9 cellular contexts compared by ENCODE assay signal in the genomic region with DNA sequence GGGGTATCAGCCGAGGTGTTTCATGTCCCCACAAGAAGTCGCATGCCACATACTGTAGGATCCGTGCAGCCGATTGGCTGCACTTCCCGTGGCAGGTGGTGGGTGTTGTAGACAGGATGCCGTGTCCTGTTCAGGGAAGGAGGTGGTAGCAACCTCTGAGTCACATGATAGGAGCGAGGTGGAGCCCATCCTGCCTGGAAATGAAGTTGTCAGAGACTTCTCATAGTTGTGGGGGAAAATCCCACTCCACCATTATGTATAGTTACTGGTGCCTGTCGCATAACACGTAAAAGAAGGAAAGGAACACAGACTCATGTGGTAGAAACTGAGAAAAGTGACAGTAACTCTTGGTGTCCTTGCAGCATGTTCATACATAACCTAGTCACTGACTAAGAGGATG.
A peak's percentile ranks its signal among the peaks of the same experiment; 100 is the strongest.
DNase-seq lines count a peak whose midpoint lies in the region; ATAC-seq and TF ChIP-seq lines count a peak whose summit lies in the region.
"Had no signal": no experiment of that assay in that cellular context is flagged by ENCODE, and none has a peak within 500 bp of the region (broad histone marks: within the 10 kb centered on the region; RNA-seq: fewer than 3 reads in every experiment).

No MANE protein-coding gene starts in this region.

- in situ Hi-C loops in GM13976 (cut with MboI; ENCODE audit: low sequenced_read_pairs, unreplicated experiment) = no loop called here

- no peaks in the 10 kb centered on the region for H3K27me3 Mint-ChIP-seq in T-helper 1 cell treated with Interleukin-12 subunit alpha and Interleukin-12 subunit beta and Interleukin-4 antibody, amounts not matched to agents 30 μg/mL and 1 μg/mL, for 36 hours (ENCODE audit: low read depth)

- peak; percentile 25 for DNase-seq in GM13976 (ENCODE audit: low spot score)
- DNase-seq in stimulated activated CD4-positive, alpha-beta T cell treated with anti-CD3 and anti-CD28 coated beads, Interleukin-12 subunit alpha, Interleukin-12 subunit beta, amount 100 ng/mL, for 24 hours (ENCODE audit: low read depth in 2 of 2) = peak; percentile 31 to 62
- no peak for DNase-seq in cerebellum (ENCODE audit: low spot score)
- DNase-seq in DMS53 treated with DMSO at 0.1 percent for 48 hours (lab: John Stamatoyannopoulos, UW; ENCODE audit: unreplicated experiment) = no peak
- no peak for DNase-seq in COR-L47 (lab: John Stamatoyannopoulos, UW)
- DNase-seq: DMS 273 treated with DMSO at 0.1 percent for 48 hours had no signal

- H3K27ac Mint-ChIP-seq in T-helper 1 cell treated with Interleukin-12 subunit alpha and Interleukin-12 subunit beta and Interleukin-4 antibody, amounts not matched to agents 30 μg/mL and 1 μg/mL, for 36 hours = peak overlapping the region; percentile 34

- peaks cover 13% of the 10 kb centered on the region for H3K4me1 Mint-ChIP-seq in T-helper 1 cell treated with Interleukin-12 subunit alpha and Interleukin-12 subunit beta and Interleukin-4 antibody, amounts not matched to agents 30 μg/mL and 1 μg/mL, for 36 hours (ENCODE audit: low read depth)

- H3K36me3 Mint-ChIP-seq in T-helper 1 cell treated with Interleukin-12 subunit alpha and Interleukin-12 subunit beta and Interleukin-4 antibody, amounts not matched to agents 30 μg/mL and 1 μg/mL, for 36 hours (ENCODE audit: low read depth) = peaks cover 25% of the 10 kb centered on the region

- no peak overlapping the region for H3K4me3 Mint-ChIP-seq in T-helper 1 cell treated with Interleukin-12 subunit alpha and Interleukin-12 subunit beta and Interleukin-4 antibody, amounts not matched to agents 30 μg/mL and 1 μg/mL, for 36 hours

- ATAC-seq in GM21447 (IDR thresholded peaks at IDR 0.05; ENCODE audit: unreplicated experiment) (peak; percentile 80), HG03571 (IDR thresholded peaks at IDR 0.05; ENCODE audit: unreplicated experiment) (no peak)

- peaks cover 44% of the 10 kb centered on the region for H3K9me3 Mint-ChIP-seq in T-helper 1 cell treated with Interleukin-12 subunit alpha and Interleukin-12 subunit beta and Interleukin-4 antibody, amounts not matched to agents 30 μg/mL and 1 μg/mL, for 36 hours

- TF ChIP-seq CTCF in GM13976 (IDR thresholded peaks at IDR 0.05; ENCODE audit: borderline replicate concordance, control extremely low read depth, extremely low read depth, insufficient read depth, missing control alignments) = no peak

Comparison
In these comparisons a context has a peak if more than half of its experiments do, and no peak if none do; other contexts are left out.
1. DNase-seq: peak in GM13976 (single experiment) and stimulated activated CD4-positive, alpha-beta T cell treated with anti-CD3 and anti-CD28 coated beads, Interleukin-12 subunit alpha, Interleukin-12 subunit beta, amount 100 ng/mL, for 24 hours (2 of 2); none in cerebellum (single experiment), DMS53 treated with DMSO at 0.1 percent for 48 hours (single experiment) and COR-L47 (single experiment).